Comparison of ENCODE assay signal across 8 cellular contexts in the genomic region with DNA sequence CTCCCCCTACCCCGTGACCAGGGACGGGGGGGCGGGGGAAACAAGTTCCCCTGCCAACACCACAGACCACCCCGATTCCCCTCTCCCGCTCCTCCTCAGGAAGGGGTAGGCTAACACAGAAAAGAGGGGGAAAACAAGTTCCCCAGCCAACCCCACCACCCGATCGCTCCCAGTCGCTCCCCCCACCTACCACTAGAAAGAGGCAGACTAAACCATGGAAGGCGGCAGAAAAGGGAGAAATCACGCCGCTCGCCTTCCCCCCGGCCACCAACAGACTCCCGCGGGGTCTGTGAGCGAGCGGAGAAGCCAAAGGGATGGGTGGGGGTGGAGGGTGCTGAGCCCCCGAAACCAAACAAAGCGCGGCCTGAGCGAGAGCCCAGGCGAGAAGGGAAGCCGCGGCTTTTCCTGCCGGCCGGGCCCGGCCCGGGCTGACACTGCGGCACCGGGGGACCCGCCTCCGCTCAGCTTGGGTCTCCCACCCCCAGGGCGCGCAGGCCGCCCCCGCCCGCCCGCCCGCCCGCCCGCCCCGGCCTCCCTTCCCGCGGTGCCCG. TPM values are rescaled to one million over a fixed set of nuclear protein-coding genes. Genes with fewer than 3 reads are reported as not detected.
DNase-seq lines count a peak whose midpoint lies in the region; ATAC-seq and TF ChIP-seq lines count a peak whose summit lies in the region.

No MANE protein-coding gene starts in this region.

- H3K9me3 Mint-ChIP-seq in activated naive CD8-positive, alpha-beta T cell treated with anti-CD3 and anti-CD28 coated beads, Interleukin-2, amount 50 U/mL, for 24 hours: no peaks in the 10 kb centered on the region

- H3K27me3 ChIP-seq in right atrium auricular region (no peaks in the 10 kb centered on the region), psoas muscle (ENCODE audit: insufficient read depth in 3 of 3, low read length in 2 of 3) (no peaks in the 10 kb centered on the region)

- ATAC-seq in GM19324 (IDR thresholded peaks at IDR 0.05; ENCODE audit: low FRiP score, unreplicated experiment) (peak; percentile 8), psoas muscle (peak in 1 of 4 donors; percentile 1)
- ATAC-seq in activated naive CD8-positive, alpha-beta T cell treated with anti-CD3 and anti-CD28 coated beads, Interleukin-2, amount 50 U/mL, for 24 hours: no peak

- H3K27ac ChIP-seq in C4-2B (peak overlapping the region; percentile 98), right atrium auricular region (peak overlapping the region; percentile 99), psoas muscle (peak overlapping the region; percentile 98)

- H3K4me3 Mint-ChIP-seq in activated naive CD8-positive, alpha-beta T cell treated with anti-CD3 and anti-CD28 coated beads, Interleukin-2, amount 50 U/mL, for 24 hours: peak overlapping the region; percentile 94

- H3K4me3 ChIP-seq in right atrium auricular region (peak overlapping the region; percentile 89 to 96), psoas muscle (peak overlapping the region; percentile 98)

- peak overlapping the region; percentile 90 for H3K27ac Mint-ChIP-seq in activated naive CD8-positive, alpha-beta T cell treated with anti-CD3 and anti-CD28 coated beads, Interleukin-2, amount 50 U/mL, for 24 hours

- 1% methylated on average over 30 to 41 of the region's 45 CpGs for WGBS in psoas muscle, 3 donors

- TF ChIP-seq CTCF in C4-2B (conservative IDR thresholded peaks at IDR 0.05) (no peak), right atrium auricular region (IDR thresholded peaks at IDR 0.05) (no peak), psoas muscle (IDR thresholded peaks at IDR 0.05) (no peak)

- DNase-seq in NCI-H69 (lab: John Stamatoyannopoulos, UW) (peak; percentile 64), right atrium auricular region (ENCODE audit: low spot score) (no peak), psoas muscle (peak; percentile 41 to 66), SKM-1 treated with dmso at 0.1 percent for 144 hours (lab: John Stamatoyannopoulos, UW; ENCODE audit: unreplicated experiment) (no peak), H4 (ENCODE audit: low spot score) (no peak)
- peak; percentile 43 for DNase-seq in activated naive CD8-positive, alpha-beta T cell treated with anti-CD3 and anti-CD28 coated beads, Interleukin-2, amount 50 U/mL, for 24 hours

- peaks cover 0 to 37% of the 10 kb centered on the region in 2 donors for H3K4me1 ChIP-seq in right atrium auricular region
- peaks cover 24% of the 10 kb centered on the region for H3K4me1 ChIP-seq in psoas muscle

- H3K4me1 Mint-ChIP-seq in activated naive CD8-positive, alpha-beta T cell treated with anti-CD3 and anti-CD28 coated beads, Interleukin-2, amount 50 U/mL, for 24 hours: peaks cover 50% of the 10 kb centered on the region

- intact Hi-C loops in psoas muscle (cut with DNase I): loop anchor here (5.0 to 10.0 kb wide), 4 partner anchors 120 to 517 kb away; a partner anchor contains a TSS

- H3K9me3 ChIP-seq in right atrium auricular region (no peaks in the 10 kb centered on the region), psoas muscle (no peaks in the 10 kb centered on the region)

- H3K36me3 ChIP-seq in right atrium auricular region (no peaks in the 10 kb centered on the region), psoas muscle (ENCODE audit: insufficient read depth in 1 of 2, low read depth in 1 of 2) (no peaks in the 10 kb centered on the region)

- H3K36me3 Mint-ChIP-seq in activated naive CD8-positive, alpha-beta T cell treated with anti-CD3 and anti-CD28 coated beads, Interleukin-2, amount 50 U/mL, for 24 hours (ENCODE audit: low read depth): peaks cover 8% of the 10 kb centered on the region

- no peaks in the 10 kb centered on the region for H3K27me3 Mint-ChIP-seq in activated naive CD8-positive, alpha-beta T cell treated with anti-CD3 and anti-CD28 coated beads, Interleukin-2, amount 50 U/mL, for 24 hours

RNA-seq across cellular contexts. Expression of a gene that starts 1.3 kb away (rescaled TPM):
- 10 to 100 TPM; 28.6 to 31.7 TPM for total RNA-seq in right atrium auricular region
- total RNA-seq in psoas muscle: 10 to 100 TPM; 31.0 to 39.4 (median 34.9) TPM
- 10 to 100 TPM; 16.3 to 30.8 (median 21.3) TPM for polyA plus RNA-seq in psoas muscle
- 22.5 and 25.7 TPM in 2 replicates for total RNA-seq in H4 (2014; rRNA removed; shearing (Covaris generic))

Comparison
In these comparisons a context has a peak if more than half of its experiments do, and no peak if none do; other contexts are left out.
1. DNase-seq: peak in NCI-H69 (single experiment), activated naive CD8-positive, alpha-beta T cell treated with anti-CD3 and anti-CD28 coated beads, Interleukin-2, amount 50 U/mL, for 24 hours (single experiment) and psoas muscle (2 of 2); none in right atrium auricular region (single experiment), SKM-1 treated with dmso at 0.1 percent for 144 hours (single experiment) and H4 (single experiment).
2. Peak in every context shown above with its lines, with median percentiles within 50 percentile points of each other: H3K27ac ChIP-seq.